ENCODE assay signal across 1 cellular context in the genomic region with DNA sequence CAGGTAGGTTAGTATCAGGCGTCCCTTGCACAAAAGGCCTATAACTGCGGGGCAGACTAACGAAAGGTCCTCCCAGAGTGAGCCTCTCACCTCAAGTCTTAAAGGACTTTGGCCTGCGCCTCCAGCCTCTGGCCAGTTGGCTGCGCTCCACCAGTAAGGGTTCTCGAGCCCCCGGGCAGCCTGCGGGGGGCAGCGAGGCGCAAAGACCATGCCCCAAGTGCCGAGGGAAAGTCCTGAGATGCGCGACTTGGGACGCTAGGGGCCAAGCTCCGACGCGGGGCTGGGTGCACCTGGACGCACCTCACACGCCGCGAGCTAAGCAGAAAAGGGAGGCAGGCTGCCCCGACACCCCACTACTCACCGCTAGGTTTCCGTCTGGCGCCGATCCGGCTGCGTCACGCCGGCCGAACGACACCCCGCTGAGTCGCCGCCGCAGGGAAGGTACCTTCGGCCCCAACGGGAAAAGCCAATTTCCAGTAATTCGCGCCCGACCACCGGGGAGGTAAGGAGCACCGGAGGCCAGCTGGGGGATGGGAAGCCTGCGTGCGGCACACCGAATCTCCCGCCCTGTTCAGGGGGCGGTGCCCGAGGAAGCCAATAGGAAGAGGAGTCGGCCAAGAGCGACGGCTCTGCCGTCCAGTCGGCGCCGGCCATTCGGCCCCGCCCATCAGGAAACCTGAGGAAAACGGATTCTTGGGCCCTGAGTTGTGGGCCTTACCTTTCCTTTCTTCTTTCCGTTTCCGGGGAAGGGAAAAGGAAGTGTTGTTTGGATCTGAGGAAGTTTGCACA.
TF ChIP-seq lines count a peak whose summit lies in the region.

A gene (minus strand): TSS at position 532 of the 789 bp plus-strand sequence. CDS start 5,537 bp downstream, outside the sequence.

TF ChIP-seq in HepG2, 621 proteins besides CTCF, POLR2A, EP300 and RAD21 (continued from another document and continues in another):
- TF ChIP-seq, protein P1, sequence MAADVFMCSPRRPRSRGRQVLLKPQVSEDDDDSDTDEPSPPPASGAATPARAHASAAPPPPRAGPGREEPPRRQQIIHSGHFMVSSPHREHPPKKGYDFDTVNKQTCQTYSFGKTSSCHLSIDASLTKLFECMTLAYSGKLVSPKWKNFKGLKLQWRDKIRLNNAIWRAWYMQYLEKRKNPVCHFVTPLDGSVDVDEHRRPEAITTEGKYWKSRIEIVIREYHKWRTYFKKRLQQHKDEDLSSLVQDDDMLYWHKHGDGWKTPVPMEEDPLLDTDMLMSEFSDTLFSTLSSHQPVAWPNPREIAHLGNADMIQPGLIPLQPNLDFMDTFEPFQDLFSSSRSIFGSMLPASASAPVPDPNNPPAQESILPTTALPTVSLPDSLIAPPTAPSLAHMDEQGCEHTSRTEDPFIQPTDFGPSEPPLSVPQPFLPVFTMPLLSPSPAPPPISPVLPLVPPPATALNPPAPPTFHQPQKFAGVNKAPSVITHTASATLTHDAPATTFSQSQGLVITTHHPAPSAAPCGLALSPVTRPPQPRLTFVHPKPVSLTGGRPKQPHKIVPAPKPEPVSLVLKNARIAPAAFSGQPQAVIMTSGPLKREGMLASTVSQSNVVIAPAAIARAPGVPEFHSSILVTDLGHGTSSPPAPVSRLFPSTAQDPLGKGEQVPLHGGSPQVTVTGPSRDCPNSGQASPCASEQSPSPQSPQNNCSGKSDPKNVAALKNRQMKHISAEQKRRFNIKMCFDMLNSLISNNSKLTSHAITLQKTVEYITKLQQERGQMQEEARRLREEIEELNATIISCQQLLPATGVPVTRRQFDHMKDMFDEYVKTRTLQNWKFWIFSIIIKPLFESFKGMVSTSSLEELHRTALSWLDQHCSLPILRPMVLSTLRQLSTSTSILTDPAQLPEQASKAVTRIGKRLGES (CRISPR knock-in tag; IDR thresholded peaks at IDR 0.05; ENCODE audit: borderline replicate concordance) = 0 out of 2 replicates have a peak, but pooled peaks have one; percentile 11
- TF ChIP-seq NR2F6 (IDR thresholded peaks at IDR 0.05) (no peak), NR2F6 (CRISPR knock-in tag; IDR thresholded peaks at IDR 0.05) (peak; percentile 16; the same call in 1 of the 2 replicates), MEIS1 (CRISPR knock-in tag; IDR thresholded peaks at IDR 0.05; ENCODE audit: borderline replicate concordance) (peak; percentile 69; the same call in 1 of the 2 replicates), NFKBIZ (CRISPR knock-in tag; IDR thresholded peaks at IDR 0.05) (peak; percentile 76), ZNF788 (CRISPR knock-in tag; IDR thresholded peaks at IDR 0.05; ENCODE audit: borderline replicate concordance) (peak; percentile 96), ZNF547 (CRISPR knock-in tag; IDR thresholded peaks at IDR 0.05) (peak; percentile 95; the same call in 1 of the 2 replicates), BORCS8-MEF2B (CRISPR knock-in tag; IDR thresholded peaks at IDR 0.05) (peak; percentile 97), ZNF773 (CRISPR knock-in tag; IDR thresholded peaks at IDR 0.05; ENCODE audit: borderline replicate concordance) (peak; percentile 81; the same call in 1 of the 2 replicates), GTF3A (CRISPR knock-in tag; conservative IDR thresholded peaks at IDR 0.05) (no peak; the same call in 1 of the 2 replicates), SMARCE1 (IDR thresholded peaks at IDR 0.05; ENCODE audit: borderline replicate concordance) (no peak), ZNF614 (CRISPR knock-in tag; IDR thresholded peaks at IDR 0.05; ENCODE audit: borderline replicate concordance) (peak; percentile 51; the same call in 1 of the 2 replicates), FIP1L1 (IDR thresholded peaks at IDR 0.05; ENCODE audit: borderline replicate concordance, insufficient read depth, low read depth, low read length) (no peak), ZNF335 (CRISPR knock-in tag; IDR thresholded peaks at IDR 0.05) (no peak; the same call in none of the 2 replicates), SAP130 (CRISPR knock-in tag; IDR thresholded peaks at IDR 0.05; ENCODE audit: low read depth) (peak; percentile 95), MAF1 (CRISPR knock-in tag; IDR thresholded peaks at IDR 0.05; ENCODE audit: borderline replicate concordance) (no peak), TCF7L2 (IDR thresholded peaks at IDR 0.05; ENCODE audit: low read depth, low read length) (no peak), ZNF20 (CRISPR knock-in tag; IDR thresholded peaks at IDR 0.05) (peak; percentile 66; the same call in 1 of the 2 replicates), ZNF446 (CRISPR knock-in tag; IDR thresholded peaks at IDR 0.05) (peak; percentile 97), HNRNPK (IDR thresholded peaks at IDR 0.05; ENCODE audit: low read depth, low read length, poor library complexity, severe bottlenecking) (no peak), U2AF1 (optimal IDR thresholded peaks at IDR 0.05; ENCODE audit: low read depth, low read length) (peak; percentile 90), YEATS2 (CRISPR knock-in tag; IDR thresholded peaks at IDR 0.05; ENCODE audit: borderline replicate concordance) (peak; percentile 88), PAWR (CRISPR knock-in tag; IDR thresholded peaks at IDR 0.05; ENCODE audit: borderline replicate concordance) (no peak), REXO4 (CRISPR knock-in tag; IDR thresholded peaks at IDR 0.05; ENCODE audit: borderline replicate concordance) (peak; percentile 15; the same call in 1 of the 2 replicates), XRCC5 (optimal IDR thresholded peaks at IDR 0.05; ENCODE audit: low read length) (peak; percentile 85), KMT2B (CRISPR knock-in tag; IDR thresholded peaks at IDR 0.05) (peak; percentile 96), LCORL (IDR thresholded peaks at IDR 0.05) (no peak), LCORL (CRISPR knock-in tag; IDR thresholded peaks at IDR 0.05) (0 out of 2 replicates have a peak, but pooled peaks have one; percentile 12), ZNF672 (CRISPR knock-in tag; IDR thresholded peaks at IDR 0.05) (no peak), SP2 (CRISPR knock-in tag; IDR thresholded peaks at IDR 0.05) (peak; percentile 100), MXD4 (CRISPR knock-in tag; IDR thresholded peaks at IDR 0.05) (peak; percentile 68; the same call in 1 of the 2 replicates), ONECUT2 (CRISPR knock-in tag; IDR thresholded peaks at IDR 0.05) (no peak), RCOR2 (CRISPR knock-in tag; IDR thresholded peaks at IDR 0.05) (peak; percentile 42; the same call in 1 of the 2 replicates), ZNF230 (CRISPR knock-in tag; IDR thresholded peaks at IDR 0.05) (peak; percentile 96), ZBTB42 (CRISPR knock-in tag; IDR thresholded peaks at IDR 0.05) (no peak), ZNF292 (CRISPR knock-in tag; IDR thresholded peaks at IDR 0.05; ENCODE audit: borderline replicate concordance, low read depth) (peak; percentile 85; the same call in 1 of the 2 replicates), ZNF879 (CRISPR knock-in tag; IDR thresholded peaks at IDR 0.05) (peak; percentile 16; the same call in 1 of the 2 replicates), MYC (CRISPR knock-in tag; IDR thresholded peaks at IDR 0.05; ENCODE audit: borderline replicate concordance) (peak; percentile 92; the same call in 1 of the 2 replicates), HOXA3 (CRISPR knock-in tag; IDR thresholded peaks at IDR 0.05) (peak; percentile 79), ZBTB7A (CRISPR knock-in tag; IDR thresholded peaks at IDR 0.05) (peak; percentile 95), ZNF792 (CRISPR knock-in tag; IDR thresholded peaks at IDR 0.05) (no peak; the same call in 1 of the 2 replicates)
- TF ChIP-seq, protein P2, sequence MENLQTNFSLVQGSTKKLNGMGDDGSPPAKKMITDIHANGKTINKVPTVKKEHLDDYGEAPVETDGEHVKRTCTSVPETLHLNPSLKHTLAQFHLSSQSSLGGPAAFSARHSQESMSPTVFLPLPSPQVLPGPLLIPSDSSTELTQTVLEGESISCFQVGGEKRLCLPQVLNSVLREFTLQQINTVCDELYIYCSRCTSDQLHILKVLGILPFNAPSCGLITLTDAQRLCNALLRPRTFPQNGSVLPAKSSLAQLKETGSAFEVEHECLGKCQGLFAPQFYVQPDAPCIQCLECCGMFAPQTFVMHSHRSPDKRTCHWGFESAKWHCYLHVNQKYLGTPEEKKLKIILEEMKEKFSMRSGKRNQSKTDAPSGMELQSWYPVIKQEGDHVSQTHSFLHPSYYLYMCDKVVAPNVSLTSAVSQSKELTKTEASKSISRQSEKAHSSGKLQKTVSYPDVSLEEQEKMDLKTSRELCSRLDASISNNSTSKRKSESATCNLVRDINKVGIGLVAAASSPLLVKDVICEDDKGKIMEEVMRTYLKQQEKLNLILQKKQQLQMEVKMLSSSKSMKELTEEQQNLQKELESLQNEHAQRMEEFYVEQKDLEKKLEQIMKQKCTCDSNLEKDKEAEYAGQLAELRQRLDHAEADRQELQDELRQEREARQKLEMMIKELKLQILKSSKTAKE (CRISPR knock-in tag; IDR thresholded peaks at IDR 0.05; ENCODE audit: borderline replicate concordance) = no peak; the same call in 1 of the 2 replicates
- TF ChIP-seq, protein P3, sequence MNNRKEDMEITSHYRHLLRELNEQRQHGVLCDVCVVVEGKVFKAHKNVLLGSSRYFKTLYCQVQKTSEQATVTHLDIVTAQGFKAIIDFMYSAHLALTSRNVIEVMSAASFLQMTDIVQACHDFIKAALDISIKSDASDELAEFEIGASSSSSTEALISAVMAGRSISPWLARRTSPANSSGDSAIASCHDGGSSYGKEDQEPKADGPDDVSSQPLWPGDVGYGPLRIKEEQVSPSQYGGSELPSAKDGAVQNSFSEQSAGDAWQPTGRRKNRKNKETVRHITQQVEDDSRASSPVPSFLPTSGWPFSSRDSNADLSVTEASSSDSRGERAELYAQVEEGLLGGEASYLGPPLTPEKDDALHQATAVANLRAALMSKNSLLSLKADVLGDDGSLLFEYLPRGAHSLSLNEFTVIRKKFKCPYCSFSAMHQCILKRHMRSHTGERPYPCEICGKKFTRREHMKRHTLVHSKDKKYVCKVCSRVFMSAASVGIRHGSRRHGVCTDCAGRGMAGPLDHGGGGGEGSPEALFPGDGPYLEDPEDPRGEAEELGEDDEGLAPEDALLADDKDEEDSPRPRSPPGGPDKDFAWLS (CRISPR knock-in tag; IDR thresholded peaks at IDR 0.05; ENCODE audit: borderline replicate concordance) = peak; percentile 93; the same call in 1 of the 2 replicates
- TF ChIP-seq, protein P4, sequence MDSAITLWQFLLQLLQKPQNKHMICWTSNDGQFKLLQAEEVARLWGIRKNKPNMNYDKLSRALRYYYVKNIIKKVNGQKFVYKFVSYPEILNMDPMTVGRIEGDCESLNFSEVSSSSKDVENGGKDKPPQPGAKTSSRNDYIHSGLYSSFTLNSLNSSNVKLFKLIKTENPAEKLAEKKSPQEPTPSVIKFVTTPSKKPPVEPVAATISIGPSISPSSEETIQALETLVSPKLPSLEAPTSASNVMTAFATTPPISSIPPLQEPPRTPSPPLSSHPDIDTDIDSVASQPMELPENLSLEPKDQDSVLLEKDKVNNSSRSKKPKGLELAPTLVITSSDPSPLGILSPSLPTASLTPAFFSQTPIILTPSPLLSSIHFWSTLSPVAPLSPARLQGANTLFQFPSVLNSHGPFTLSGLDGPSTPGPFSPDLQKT (CRISPR knock-in tag; IDR thresholded peaks at IDR 0.05; ENCODE audit: borderline replicate concordance) = peak; percentile 51; the same call in 1 of the 2 replicates
- TF ChIP-seq, protein P5, sequence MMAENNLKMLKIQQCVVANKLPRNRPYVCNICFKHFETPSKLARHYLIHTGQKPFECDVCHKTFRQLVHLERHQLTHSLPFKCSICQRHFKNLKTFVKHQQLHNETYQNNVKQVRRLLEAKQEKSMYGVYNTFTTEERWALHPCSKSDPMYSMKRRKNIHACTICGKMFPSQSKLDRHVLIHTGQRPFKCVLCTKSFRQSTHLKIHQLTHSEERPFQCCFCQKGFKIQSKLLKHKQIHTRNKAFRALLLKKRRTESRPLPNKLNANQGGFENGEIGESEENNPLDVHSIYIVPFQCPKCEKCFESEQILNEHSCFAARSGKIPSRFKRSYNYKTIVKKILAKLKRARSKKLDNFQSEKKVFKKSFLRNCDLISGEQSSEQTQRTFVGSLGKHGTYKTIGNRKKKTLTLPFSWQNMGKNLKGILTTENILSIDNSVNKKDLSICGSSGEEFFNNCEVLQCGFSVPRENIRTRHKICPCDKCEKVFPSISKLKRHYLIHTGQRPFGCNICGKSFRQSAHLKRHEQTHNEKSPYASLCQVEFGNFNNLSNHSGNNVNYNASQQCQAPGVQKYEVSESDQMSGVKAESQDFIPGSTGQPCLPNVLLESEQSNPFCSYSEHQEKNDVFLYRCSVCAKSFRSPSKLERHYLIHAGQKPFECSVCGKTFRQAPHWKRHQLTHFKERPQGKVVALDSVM (CRISPR knock-in tag; IDR thresholded peaks at IDR 0.05) = peak; percentile 92
- TF ChIP-seq, protein P6, sequence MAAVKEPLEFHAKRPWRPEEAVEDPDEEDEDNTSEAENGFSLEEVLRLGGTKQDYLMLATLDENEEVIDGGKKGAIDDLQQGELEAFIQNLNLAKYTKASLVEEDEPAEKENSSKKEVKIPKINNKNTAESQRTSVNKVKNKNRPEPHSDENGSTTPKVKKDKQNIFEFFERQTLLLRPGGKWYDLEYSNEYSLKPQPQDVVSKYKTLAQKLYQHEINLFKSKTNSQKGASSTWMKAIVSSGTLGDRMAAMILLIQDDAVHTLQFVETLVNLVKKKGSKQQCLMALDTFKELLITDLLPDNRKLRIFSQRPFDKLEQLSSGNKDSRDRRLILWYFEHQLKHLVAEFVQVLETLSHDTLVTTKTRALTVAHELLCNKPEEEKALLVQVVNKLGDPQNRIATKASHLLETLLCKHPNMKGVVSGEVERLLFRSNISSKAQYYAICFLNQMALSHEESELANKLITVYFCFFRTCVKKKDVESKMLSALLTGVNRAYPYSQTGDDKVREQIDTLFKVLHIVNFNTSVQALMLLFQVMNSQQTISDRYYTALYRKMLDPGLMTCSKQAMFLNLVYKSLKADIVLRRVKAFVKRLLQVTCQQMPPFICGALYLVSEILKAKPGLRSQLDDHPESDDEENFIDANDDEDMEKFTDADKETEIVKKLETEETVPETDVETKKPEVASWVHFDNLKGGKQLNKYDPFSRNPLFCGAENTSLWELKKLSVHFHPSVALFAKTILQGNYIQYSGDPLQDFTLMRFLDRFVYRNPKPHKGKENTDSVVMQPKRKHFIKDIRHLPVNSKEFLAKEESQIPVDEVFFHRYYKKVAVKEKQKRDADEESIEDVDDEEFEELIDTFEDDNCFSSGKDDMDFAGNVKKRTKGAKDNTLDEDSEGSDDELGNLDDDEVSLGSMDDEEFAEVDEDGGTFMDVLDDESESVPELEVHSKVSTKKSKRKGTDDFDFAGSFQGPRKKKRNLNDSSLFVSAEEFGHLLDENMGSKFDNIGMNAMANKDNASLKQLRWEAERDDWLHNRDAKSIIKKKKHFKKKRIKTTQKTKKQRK (IDR thresholded peaks at IDR 0.05; ENCODE audit: low read length) = no peak
- TF ChIP-seq, protein P7, sequence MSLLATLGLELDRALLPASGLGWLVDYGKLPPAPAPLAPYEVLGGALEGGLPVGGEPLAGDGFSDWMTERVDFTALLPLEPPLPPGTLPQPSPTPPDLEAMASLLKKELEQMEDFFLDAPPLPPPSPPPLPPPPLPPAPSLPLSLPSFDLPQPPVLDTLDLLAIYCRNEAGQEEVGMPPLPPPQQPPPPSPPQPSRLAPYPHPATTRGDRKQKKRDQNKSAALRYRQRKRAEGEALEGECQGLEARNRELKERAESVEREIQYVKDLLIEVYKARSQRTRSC (CRISPR knock-in tag; IDR thresholded peaks at IDR 0.05; ENCODE audit: low read depth) = peak; percentile 59; the same call in 1 of the 2 replicates
